8 cellular contexts compared by ENCODE assay signal in genomic region chr17:37406635-37407455, GRCh38. TPM values are rescaled to one million over a fixed set of nuclear protein-coding genes. Genes with fewer than 3 reads are reported as not detected.
DNase-seq lines count a peak whose midpoint lies in the region; ATAC-seq and TF ChIP-seq lines count a peak whose summit lies in the region.

ACACA (minus strand) TSS chr17:37406836; CDS start chr17:37406299, 537 bp downstream.
A gene with protein sequence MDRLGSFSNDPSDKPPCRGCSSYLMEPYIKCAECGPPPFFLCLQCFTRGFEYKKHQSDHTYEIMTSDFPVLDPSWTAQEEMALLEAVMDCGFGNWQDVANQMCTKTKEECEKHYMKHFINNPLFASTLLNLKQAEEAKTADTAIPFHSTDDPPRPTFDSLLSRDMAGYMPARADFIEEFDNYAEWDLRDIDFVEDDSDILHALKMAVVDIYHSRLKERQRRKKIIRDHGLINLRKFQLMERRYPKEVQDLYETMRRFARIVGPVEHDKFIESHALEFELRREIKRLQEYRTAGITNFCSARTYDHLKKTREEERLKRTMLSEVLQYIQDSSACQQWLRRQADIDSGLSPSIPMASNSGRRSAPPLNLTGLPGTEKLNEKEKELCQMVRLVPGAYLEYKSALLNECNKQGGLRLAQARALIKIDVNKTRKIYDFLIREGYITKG (plus strand): TSS chr17:37406886. CDS start chr17:37411366, 4,480 bp downstream.

- peaks cover 10 to 24% of the 10 kb centered on the region in 2 donors for H3K36me3 Mint-ChIP-seq in activated T-cell treated with anti-CD3 and anti-CD28 coated beads, Interleukin-2, amount 50 U/mL, for 72 hours (ENCODE audit: insufficient read depth in 2 of 2)
- H3K36me3 Mint-ChIP-seq in naive thymus-derived CD4-positive, alpha-beta T cell, result peaks cover 0 to 21% (median 0%) of the 10 kb centered on the region in 5 donors
- peaks cover 19% of the 10 kb centered on the region for H3K36me3 Mint-ChIP-seq in stimulated activated memory B cell treated with anti-CD40 and anti-IgM and Interleukin-4, amounts not matched to agents 10 μg/mL and 1 μg/mL and 100 μg/mL, for 72 hours

- peak in 3 of 6 experiments; percentile 41 to 46 (median 45) for TF ChIP-seq CTCF in Peyer's patch (IDR thresholded peaks at IDR 0.05)

- H3K9me3 Mint-ChIP-seq in activated T-cell treated with anti-CD3 and anti-CD28 coated beads, Interleukin-2, amount 50 U/mL, for 72 hours, result no peaks in the 10 kb centered on the region
- H3K9me3 Mint-ChIP-seq in naive thymus-derived CD4-positive, alpha-beta T cell, result peaks cover 0 to 2% (median 0%) of the 10 kb centered on the region in 11 donors
- no peaks in the 10 kb centered on the region for H3K9me3 Mint-ChIP-seq in stimulated activated memory B cell treated with anti-CD40 and anti-IgM and Interleukin-4, amounts not matched to agents 10 μg/mL and 1 μg/mL and 100 μg/mL, for 72 hours

- peak; percentile 73 for ATAC-seq in GM21526 (IDR thresholded peaks at IDR 0.05; ENCODE audit: low FRiP score, unreplicated experiment)
- peak; percentile 94 to 96 for ATAC-seq in activated T-cell treated with anti-CD3 and anti-CD28 coated beads, Interleukin-2, amount 50 U/mL, for 72 hours (replicated peaks in 1 of 2)
- ATAC-seq in naive thymus-derived CD4-positive, alpha-beta T cell, result peak; percentile 95
- ATAC-seq in stimulated activated memory B cell treated with anti-CD40 and anti-IgM and Interleukin-4, amounts not matched to agents 10 μg/mL and 1 μg/mL and 100 μg/mL, for 72 hours, result peak; percentile 99

- peak within 1 kb of the TSS; percentile 93 for H3K27ac Mint-ChIP-seq in activated T-cell treated with anti-CD3 and anti-CD28 coated beads, Interleukin-2, amount 50 U/mL, for 72 hours
- peak within 1 kb of the TSS; percentile 84 to 98 (median 90) for H3K27ac Mint-ChIP-seq in naive thymus-derived CD4-positive, alpha-beta T cell
- peak within 1 kb of the TSS; percentile 98 for H3K27ac Mint-ChIP-seq in stimulated activated memory B cell treated with anti-CD40 and anti-IgM and Interleukin-4, amounts not matched to agents 10 μg/mL and 1 μg/mL and 100 μg/mL, for 72 hours

- H3K27me3 ChIP-seq in Peyer's patch, result no peaks in the 10 kb centered on the region
- no peaks in the 10 kb centered on the region for H3K27me3 ChIP-seq in naive thymus-derived CD4-positive, alpha-beta T cell (ENCODE audit: control insufficient read depth in 2 of 2, insufficient read depth in 2 of 2, low read length in 2 of 2)

- peaks cover 0 to 9% (median 4%) of the 10 kb centered on the region in 4 donors for H3K4me1 ChIP-seq in Peyer's patch
- H3K4me1 ChIP-seq in naive thymus-derived CD4-positive, alpha-beta T cell (ENCODE audit: control insufficient read depth in 2 of 2, insufficient read depth in 2 of 2, low read length in 2 of 2), result peaks cover 5 to 11% of the 10 kb centered on the region in 2 donors

- peaks cover 69% of the 10 kb centered on the region for H3K4me1 Mint-ChIP-seq in activated T-cell treated with anti-CD3 and anti-CD28 coated beads, Interleukin-2, amount 50 U/mL, for 72 hours (ENCODE audit: low read depth)
- peaks cover 15 to 55% (median 46%) of the 10 kb centered on the region in 7 donors for H3K4me1 Mint-ChIP-seq in naive thymus-derived CD4-positive, alpha-beta T cell
- peaks cover 42% of the 10 kb centered on the region for H3K4me1 Mint-ChIP-seq in stimulated activated memory B cell treated with anti-CD40 and anti-IgM and Interleukin-4, amounts not matched to agents 10 μg/mL and 1 μg/mL and 100 μg/mL, for 72 hours

- peak; percentile 50 to 74 for TF ChIP-seq POLR2A in Peyer's patch (IDR thresholded peaks at IDR 0.05)

- H3K4me3 ChIP-seq in Peyer's patch, result peak within 1 kb of the TSS; percentile 69 to 94 (median 80)
- peak within 1 kb of the TSS; percentile 99 for H3K4me3 ChIP-seq in naive thymus-derived CD4-positive, alpha-beta T cell (ENCODE audit: low read length)

- H3K4me3 Mint-ChIP-seq in activated T-cell treated with anti-CD3 and anti-CD28 coated beads, Interleukin-2, amount 50 U/mL, for 72 hours, result peak within 1 kb of the TSS; percentile 95 to 96
- H3K4me3 Mint-ChIP-seq in naive thymus-derived CD4-positive, alpha-beta T cell, result peak within 1 kb of the TSS; percentile 94 to 98 (median 96)
- peak within 1 kb of the TSS; percentile 99 for H3K4me3 Mint-ChIP-seq in stimulated activated memory B cell treated with anti-CD40 and anti-IgM and Interleukin-4, amounts not matched to agents 10 μg/mL and 1 μg/mL and 100 μg/mL, for 72 hours

- CTCF ChIA-PET in naive thymus-derived CD4-positive, alpha-beta T cell (lab: Charles Lee), result no interaction called here

- intact Hi-C loops in naive thymus-derived CD4-positive, alpha-beta T cell (cut with micrococcal nuclease), result loop anchor here (1.0 to 10.0 kb wide), 8 partner anchors 34 to 944 kb away; partner anchors contain the start of genes DUSP14 (in 1 of the 2), MRM1 (in 1 of the 2), SOCS7 (in 1 of the 2) and SYNRG (in 1 of the 2)

- POLR2A ChIA-PET in naive thymus-derived CD4-positive, alpha-beta T cell (lab: Charles Lee), result interaction anchor here (0.5 to 0.7 kb wide), 2 partner anchors 10 to 202 kb away, joined by 3 to 4 read pairs; no protein-coding TSS in a partner anchor

- H3K9me3 ChIP-seq in Peyer's patch, result no peaks in the 10 kb centered on the region
- H3K9me3 ChIP-seq in naive thymus-derived CD4-positive, alpha-beta T cell (ENCODE audit: control insufficient read depth in 2 of 3, low read length in 3 of 3), result no peaks in the 10 kb centered on the region

- DNase-seq in DMS 273 (lab: John Stamatoyannopoulos, UW; ENCODE audit: unreplicated experiment) (peak; percentile 96), HuH-7.5 (ENCODE audit: low spot score) (peak; percentile 75), Peyer's patch (peak; percentile 74 to 90 (median 88)), fibroblast of gingiva (ENCODE audit: low read depth) (peak; percentile 78)
- peak; percentile 86 to 90 for DNase-seq in activated T-cell treated with anti-CD3 and anti-CD28 coated beads, Interleukin-2, amount 50 U/mL, for 72 hours
- DNase-seq in naive thymus-derived CD4-positive, alpha-beta T cell, result peak; percentile 52 to 86 (median 65)

- H3K27ac ChIP-seq in Peyer's patch, result peak within 1 kb of the TSS; percentile 88 to 99 (median 95)
- H3K27ac ChIP-seq in naive thymus-derived CD4-positive, alpha-beta T cell (ENCODE audit: low read depth, low read length), result peak within 1 kb of the TSS; percentile 73

- H3K27me3 Mint-ChIP-seq in activated T-cell treated with anti-CD3 and anti-CD28 coated beads, Interleukin-2, amount 50 U/mL, for 72 hours (ENCODE audit: low read depth), result no peaks in the 10 kb centered on the region
- no peaks in the 10 kb centered on the region for H3K27me3 Mint-ChIP-seq in naive thymus-derived CD4-positive, alpha-beta T cell
- no peaks in the 10 kb centered on the region for H3K27me3 Mint-ChIP-seq in stimulated activated memory B cell treated with anti-CD40 and anti-IgM and Interleukin-4, amounts not matched to agents 10 μg/mL and 1 μg/mL and 100 μg/mL, for 72 hours

- H3K36me3 ChIP-seq in Peyer's patch, result peaks cover 0 to 8% (median 0%) of the 10 kb centered on the region in 3 donors
- H3K36me3 ChIP-seq in naive thymus-derived CD4-positive, alpha-beta T cell (ENCODE audit: control insufficient read depth in 2 of 3, insufficient read depth in 3 of 3, low read length in 3 of 3), result peaks cover 0 to 12% (median 4%) of the 10 kb centered on the region in 3 experiments

RNA-seq across cellular contexts. Expression of gene ACACA, which starts in this region (rescaled TPM):
- 10 to 100 TPM; 31.7 to 71.7 (median 43.0) TPM for total RNA-seq in Peyer's patch
- total RNA-seq in activated T-cell treated with anti-CD3 and anti-CD28 coated beads, Interleukin-2, amount 50 U/mL, for 72 hours, result 10 to 100 TPM; 53.2 to 53.3 TPM
- total RNA-seq in naive thymus-derived CD4-positive, alpha-beta T cell, result 10 to 100 TPM; 13.1 to 47.0 (median 24.0) TPM
- polyA plus RNA-seq in naive thymus-derived CD4-positive, alpha-beta T cell, result 1 to 10 TPM; 6.1 to 7.4 TPM

RNA-seq across cellular contexts. Expression of the second gene that starts in this region (rescaled TPM):
- 10 to 100 TPM; 25.7 to 80.9 (median 43.2) TPM for total RNA-seq in Peyer's patch
- total RNA-seq in activated T-cell treated with anti-CD3 and anti-CD28 coated beads, Interleukin-2, amount 50 U/mL, for 72 hours, result 10 to 100 TPM; 39.4 to 42.3 TPM
- total RNA-seq in naive thymus-derived CD4-positive, alpha-beta T cell, result 10 to 100 TPM; 15.2 to 41.3 (median 28.7) TPM
- polyA plus RNA-seq in naive thymus-derived CD4-positive, alpha-beta T cell, result 10 to 100 TPM in 1 of 2 donors, 1 to 10 TPM in 1; 7.4 to 12.8 TPM

Comparison
In these comparisons a context has a peak if more than half of its experiments do, and no peak if none do; other contexts are left out.
1. Peak in every context shown above with its lines: DNase-seq, ATAC-seq, H3K4me3 ChIP-seq and H3K27ac ChIP-seq.